In genomic region chr7:64639267-64640001, GRCh38 we compare ENCODE assay signal across 1 cellular context.
TF ChIP-seq lines count a peak whose summit lies in the region.

No MANE protein-coding gene starts in this region.

TF ChIP-seq in HCT116, 20 proteins besides CTCF, POLR2A, EP300 and RAD21:
- TF ChIP-seq EZH2 (IDR thresholded peaks at IDR 0.05) (no peak), SRF (IDR thresholded peaks at IDR 0.05; ENCODE audit: low read depth) (no peak), ELF1 (IDR thresholded peaks at IDR 0.05; ENCODE audit: borderline replicate concordance, low read depth) (no peak)
